21 cellular contexts compared by ENCODE assay signal in genomic region chr16:10318798-10319500, GRCh38.
A peak's percentile ranks its signal among the peaks of the same experiment; 100 is the strongest.
DNase-seq lines count a peak whose midpoint lies in the region; ATAC-seq lines count a peak whose summit lies in the region.
"Had no signal": no experiment of that assay in that cellular context is flagged by ENCODE, and none has a peak within 500 bp of the region (broad histone marks: within the 10 kb centered on the region; RNA-seq: fewer than 3 reads in every experiment).

No MANE protein-coding gene starts in this region.

- no peak overlapping the region for H2AK5ac ChIP-seq in mesendoderm (ENCODE audit: low read length)

- peak; percentile 32 to 50 for ATAC-seq in activated naive CD4-positive, alpha-beta T cell treated with anti-CD3 and anti-CD28 coated beads, Interleukin-2, amount 50 U/mL, for 72 hours
- ATAC-seq in T-helper 17 cell: no peak
- ATAC-seq in stimulated activated naive CD8-positive, alpha-beta T cell treated with anti-CD3 and anti-CD28 coated beads, Interleukin-15, amount 100 ng/mL, for 72 hours: no peak

- H3K23ac ChIP-seq in mesendoderm (ENCODE audit: low read length): no peak overlapping the region

- H3K79me1 ChIP-seq in mesendoderm (ENCODE audit: low read length): no peaks in the 10 kb centered on the region

- no CpG with 5 or more reads among the region's 11 CpGs for WGBS in mesendoderm (ENCODE audit: extremely low coverage, insufficient coverage, low lambda C conversion rate)

- H3K79me2 ChIP-seq in mesendoderm (ENCODE audit: control insufficient read depth, insufficient read depth, low read length): no peaks in the 10 kb centered on the region

- no peaks in the 10 kb centered on the region for H3K4me1 ChIP-seq in mesendoderm (ENCODE audit: control insufficient read depth, low read depth, low read length)
- H3K4me1 ChIP-seq: breast epithelium had no signal

- H3K4me3 ChIP-seq in mesendoderm (ENCODE audit: low read length): no peak overlapping the region
- H3K4me3 ChIP-seq: breast epithelium, GM23248, spleen, testis had no signal

- H2BK5ac ChIP-seq in mesendoderm (ENCODE audit: low read length): no peak overlapping the region

- H3K56ac ChIP-seq in mesendoderm (ENCODE audit: low read length): no peak overlapping the region

- H3K27me3 ChIP-seq in mesendoderm (ENCODE audit: insufficient read depth, low read length, poor library complexity): no peaks in the 10 kb centered on the region
- H3K27me3 ChIP-seq: breast epithelium, spleen, testis had no signal

- H3K4me2 ChIP-seq in mesendoderm (ENCODE audit: low read length): no peak overlapping the region

- H3K27me3 Mint-ChIP-seq in activated naive CD4-positive, alpha-beta T cell treated with anti-CD3 and anti-CD28 coated beads for 36 hours (ENCODE audit: low read depth): no peaks in the 10 kb centered on the region
- H3K27me3 Mint-ChIP-seq in T-helper 17 cell: no peaks in the 10 kb centered on the region
- no peaks in the 10 kb centered on the region for H3K27me3 Mint-ChIP-seq in stimulated activated naive CD8-positive, alpha-beta T cell treated with anti-CD3 and anti-CD28 coated beads, Interleukin-15, amount 100 ng/mL, for 72 hours
- H3K27me3 Mint-ChIP-seq: activated T-helper 17 cell treated with anti-CD3 and anti-CD28 coated beads, Interleukin-2, amount 50 U/mL, for 72 hours; memory B cell had no signal

- no peak overlapping the region for H3K27ac Mint-ChIP-seq in activated naive CD4-positive, alpha-beta T cell treated with anti-CD3 and anti-CD28 coated beads, Interleukin-2, amount 50 U/mL, for 72 hours
- no peak overlapping the region for H3K27ac Mint-ChIP-seq in activated naive CD4-positive, alpha-beta T cell treated with anti-CD3 and anti-CD28 coated beads for 36 hours
- H3K27ac Mint-ChIP-seq in T-helper 17 cell: peak overlapping the region; percentile 73
- no peak overlapping the region for H3K27ac Mint-ChIP-seq in stimulated activated naive CD8-positive, alpha-beta T cell treated with anti-CD3 and anti-CD28 coated beads, Interleukin-15, amount 100 ng/mL, for 72 hours
- H3K27ac Mint-ChIP-seq: activated T-helper 17 cell treated with anti-CD3 and anti-CD28 coated beads, Interleukin-2, amount 50 U/mL, for 72 hours; memory B cell; T-helper 1 cell treated with Interleukin-12 subunit alpha and Interleukin-12 subunit beta and Interleukin-4 antibody, amounts not matched to agents 30 μg/mL and 1 μg/mL, for 36 hours had no signal

- H3K18ac ChIP-seq in mesendoderm (ENCODE audit: low read length): no peak overlapping the region

- no peaks in the 10 kb centered on the region for H3K9me3 ChIP-seq in T-helper 17 cell (ENCODE audit: control insufficient read depth, low read length, poor library complexity, severe bottlenecking)
- H3K9me3 ChIP-seq: breast epithelium, spleen, testis had no signal

- intact Hi-C loops in activated naive CD4-positive, alpha-beta T cell treated with anti-CD3 and anti-CD28 coated beads for 36 hours (cut with micrococcal nuclease): no loop called here

- H3K9me3 Mint-ChIP-seq in activated naive CD4-positive, alpha-beta T cell treated with anti-CD3 and anti-CD28 coated beads, Interleukin-2, amount 50 U/mL, for 72 hours: peaks cover 0 to 10% of the 10 kb centered on the region in 2 donors
- peaks cover 3% of the 10 kb centered on the region for H3K9me3 Mint-ChIP-seq in activated naive CD4-positive, alpha-beta T cell treated with anti-CD3 and anti-CD28 coated beads for 36 hours
- H3K9me3 Mint-ChIP-seq in stimulated activated naive CD8-positive, alpha-beta T cell treated with anti-CD3 and anti-CD28 coated beads, Interleukin-15, amount 100 ng/mL, for 72 hours: peaks cover 2 to 5% of the 10 kb centered on the region in 2 donors
- H3K9me3 Mint-ChIP-seq: activated T-helper 17 cell treated with anti-CD3 and anti-CD28 coated beads, Interleukin-2, amount 50 U/mL, for 72 hours; T-helper 1 cell treated with Interleukin-12 subunit alpha and Interleukin-12 subunit beta and Interleukin-4 antibody, amounts not matched to agents 30 μg/mL and 1 μg/mL, for 36 hours had no signal

- peak overlapping the region; percentile 36 for H3K4ac ChIP-seq in mesendoderm (ENCODE audit: low read depth, low read length)

- no peak for DNase-seq in activated naive CD4-positive, alpha-beta T cell treated with anti-CD3 and anti-CD28 coated beads, Interleukin-2, amount 50 U/mL, for 72 hours (ENCODE audit: low spot score in 2 of 2)
- DNase-seq in activated naive CD4-positive, alpha-beta T cell treated with anti-CD3 and anti-CD28 coated beads for 36 hours: no peak
- no peak for DNase-seq in T-helper 17 cell
- no peak for DNase-seq in mesendoderm
- DNase-seq in NCI-H1105 treated with DMSO at 0.1 percent for 48 hours (lab: John Stamatoyannopoulos, UW): no peak
- DNase-seq in OCI-M1 (lab: John Stamatoyannopoulos, UW): no peak
- DNase-seq in stimulated activated naive CD8-positive, alpha-beta T cell treated with anti-CD3 and anti-CD28 coated beads, Interleukin-15, amount 100 ng/mL, for 72 hours: no peak
- DNase-seq: COR-L47; foreskin melanocyte; GM23248; KG1; NCI-H1930; NCI-H524 treated with DMSO at 0.1 percent for 48 hours; spleen; stimulated activated CD8-positive, alpha-beta memory T cell treated with anti-CD3 and anti-CD28 coated beads, Interleukin-4, amount 100 ng/mL, for 48 hours had no signal

- H3K27ac ChIP-seq in mesendoderm (ENCODE audit: low read depth, low read length): no peak overlapping the region
- H3K27ac ChIP-seq in temporal lobe (ENCODE audit: low read depth, low read length): peak overlapping the region; percentile 56
- H3K27ac ChIP-seq: breast epithelium, GM23248, spleen had no signal

- H2BK15ac ChIP-seq in mesendoderm (replicated peaks; ENCODE audit: low read depth): no peak overlapping the region

- H3K36me3 Mint-ChIP-seq in activated naive CD4-positive, alpha-beta T cell treated with anti-CD3 and anti-CD28 coated beads, Interleukin-2, amount 50 U/mL, for 72 hours: no peaks in the 10 kb centered on the region
- no peaks in the 10 kb centered on the region for H3K36me3 Mint-ChIP-seq in activated naive CD4-positive, alpha-beta T cell treated with anti-CD3 and anti-CD28 coated beads for 36 hours (ENCODE audit: low read depth)
- H3K36me3 Mint-ChIP-seq in T-helper 17 cell (ENCODE audit: low read depth): no peaks in the 10 kb centered on the region
- H3K36me3 Mint-ChIP-seq: memory B cell had no signal

- H4K5ac ChIP-seq in mesendoderm (ENCODE audit: low read length): no peak overlapping the region

- no peak overlapping the region for H4K8ac ChIP-seq in mesendoderm (ENCODE audit: low read depth, low read length)

- CTCF ChIA-PET in activated naive CD4-positive, alpha-beta T cell treated with anti-CD3 and anti-CD28 coated beads for 36 hours (lab: Charles Lee): interaction anchor here (0.5 to 1.3 kb wide), 3 partner anchors 78 to 233 kb away, joined by 3 to 5 read pairs (median 4); no protein-coding TSS in a partner anchor

- H3K4me1 Mint-ChIP-seq in activated naive CD4-positive, alpha-beta T cell treated with anti-CD3 and anti-CD28 coated beads for 36 hours (ENCODE audit: low read depth): peaks cover 11% of the 10 kb centered on the region
- peaks cover 12% of the 10 kb centered on the region for H3K4me1 Mint-ChIP-seq in T-helper 17 cell
- peaks cover 19% of the 10 kb centered on the region for H3K4me1 Mint-ChIP-seq in stimulated activated naive CD8-positive, alpha-beta T cell treated with anti-CD3 and anti-CD28 coated beads, Interleukin-15, amount 100 ng/mL, for 72 hours

- no peak overlapping the region for H2BK120ac ChIP-seq in mesendoderm (ENCODE audit: low read depth, low read length)

- no peak overlapping the region for H3K9ac ChIP-seq in mesendoderm (ENCODE audit: low read length)
- H3K9ac ChIP-seq: GM23248 had no signal

- H3K4me3 Mint-ChIP-seq in activated naive CD4-positive, alpha-beta T cell treated with anti-CD3 and anti-CD28 coated beads for 36 hours: no peak overlapping the region
- H3K4me3 Mint-ChIP-seq in T-helper 17 cell: no peak overlapping the region
- no peak overlapping the region for H3K4me3 Mint-ChIP-seq in stimulated activated naive CD8-positive, alpha-beta T cell treated with anti-CD3 and anti-CD28 coated beads, Interleukin-15, amount 100 ng/mL, for 72 hours
- H3K4me3 Mint-ChIP-seq: activated T-helper 17 cell treated with anti-CD3 and anti-CD28 coated beads, Interleukin-2, amount 50 U/mL, for 72 hours; memory B cell; T-helper 1 cell treated with Interleukin-12 subunit alpha and Interleukin-12 subunit beta and Interleukin-4 antibody, amounts not matched to agents 30 μg/mL and 1 μg/mL, for 36 hours had no signal

- no peaks in the 10 kb centered on the region for H3K36me3 ChIP-seq in mesendoderm (ENCODE audit: control insufficient read depth, insufficient read depth, low read length)
- H3K36me3 ChIP-seq: breast epithelium, spleen had no signal

Comparison
In these comparisons a context has a peak if more than half of its experiments do, and no peak if none do; other contexts are left out.
1. ATAC-seq: peak in activated naive CD4-positive, alpha-beta T cell treated with anti-CD3 and anti-CD28 coated beads, Interleukin-2, amount 50 U/mL, for 72 hours (2 of 2); none in T-helper 17 cell (single experiment) and stimulated activated naive CD8-positive, alpha-beta T cell treated with anti-CD3 and anti-CD28 coated beads, Interleukin-15, amount 100 ng/mL, for 72 hours (single experiment).